ENCODE assay signal across 8 cellular contexts in genomic region chr10:64091889-64092288, GRCh38.
DNase-seq lines count a peak whose midpoint lies in the region; ATAC-seq and TF ChIP-seq lines count a peak whose summit lies in the region.

No MANE protein-coding gene starts in this region.

- H3K27me3 ChIP-seq in trophoblast cell (ENCODE audit: insufficient read depth, low read length) = no peaks in the 10 kb centered on the region

- H3K23ac ChIP-seq in trophoblast cell (ENCODE audit: low read length) = no peak overlapping the region

- WGBS in trophoblast cell (ENCODE audit: extremely low coverage, insufficient coverage, insufficient read length) = no CpG with 5 or more reads among the region's 4 CpGs

- H2AFZ ChIP-seq in trophoblast cell (ENCODE audit: insufficient read depth, low read length, poor library complexity) = no peak overlapping the region

- no peaks in the 10 kb centered on the region for H3K36me3 ChIP-seq in trophoblast cell (ENCODE audit: control insufficient read depth in 1 of 2, insufficient read depth in 2 of 2, low read length in 2 of 2)

- DNase-seq in NCI-H2171 treated with DMSO at 0.1 percent for 48 hours (lab: John Stamatoyannopoulos, UW) (peak; percentile 0), NCI-H2171 (lab: John Stamatoyannopoulos, UW) (no peak), NCI-H69 (lab: John Stamatoyannopoulos, UW) (peak; percentile 5), fibroblast of pulmonary artery (ENCODE audit: low read depth) (peak; percentile 11), retinal pigment epithelial cell (ENCODE audit: low read depth) (no peak), trophoblast cell (no peak)

- H2BK12ac ChIP-seq in trophoblast cell (ENCODE audit: low read length) = no peak overlapping the region

- H3K9ac ChIP-seq in trophoblast cell (ENCODE audit: low read length) = no peak overlapping the region

- no peak overlapping the region for H3K4me3 ChIP-seq in fibroblast of pulmonary artery (replicated peaks; ENCODE audit: low read depth, low read length)
- H3K4me3 ChIP-seq in retinal pigment epithelial cell (ENCODE audit: low read length) = no peak overlapping the region
- no peak overlapping the region for H3K4me3 ChIP-seq in trophoblast cell (ENCODE audit: low read depth, low read length)

- no peak overlapping the region for H3K4me2 ChIP-seq in trophoblast cell (ENCODE audit: low read length)

- no peaks in the 10 kb centered on the region for H3K79me2 ChIP-seq in trophoblast cell (ENCODE audit: control insufficient read depth, insufficient read depth, low read length, poor library complexity)

- no peak overlapping the region for H2BK5ac ChIP-seq in trophoblast cell (ENCODE audit: low read depth, low read length, poor library complexity)

- H4K8ac ChIP-seq in trophoblast cell (ENCODE audit: low read depth, low read length) = no peak overlapping the region

- no peak overlapping the region for H3K18ac ChIP-seq in trophoblast cell (ENCODE audit: low read length)

- ATAC-seq in GM18520 (IDR thresholded peaks at IDR 0.05; ENCODE audit: unreplicated experiment) (no peak), HG02642 (IDR thresholded peaks at IDR 0.05; ENCODE audit: poor library complexity, unreplicated experiment) (no peak)

- H2AK5ac ChIP-seq in trophoblast cell (ENCODE audit: low read length) = no peak overlapping the region

- no peaks in the 10 kb centered on the region for H3K9me3 ChIP-seq in trophoblast cell (ENCODE audit: insufficient read depth, low read depth, low read length)

- no peak overlapping the region for H2BK120ac ChIP-seq in trophoblast cell (ENCODE audit: insufficient read depth, low read length, poor library complexity)

- no peak overlapping the region for H4K12ac ChIP-seq in trophoblast cell (ENCODE audit: low read depth, low read length)

- no peak for TF ChIP-seq CTCF in fibroblast of pulmonary artery (IDR thresholded peaks at IDR 0.05; ENCODE audit: low read length, missing control alignments)
- TF ChIP-seq CTCF in retinal pigment epithelial cell (conservative IDR thresholded peaks at IDR 0.05; ENCODE audit: low read depth, low read length) = peak; percentile 58

- no peak overlapping the region for H4K91ac ChIP-seq in trophoblast cell (ENCODE audit: low read depth, low read length)

- H3K27ac ChIP-seq in trophoblast cell (ENCODE audit: low read depth, low read length) = no peak overlapping the region

- H3K4ac ChIP-seq in trophoblast cell (ENCODE audit: low read depth, low read length) = no peak overlapping the region

- no peaks in the 10 kb centered on the region for H3K4me1 ChIP-seq in trophoblast cell (ENCODE audit: control insufficient read depth in 1 of 2, insufficient read depth in 2 of 2, low read length in 2 of 2)

- no peak overlapping the region for H3K14ac ChIP-seq in trophoblast cell (ENCODE audit: low read length)

- H3K79me1 ChIP-seq in trophoblast cell (ENCODE audit: low read length) = no peaks in the 10 kb centered on the region

Comparison
In these comparisons a context has a peak if more than half of its experiments do, and no peak if none do; other contexts are left out.
1. DNase-seq: peak in NCI-H2171 treated with DMSO at 0.1 percent for 48 hours (single experiment), NCI-H69 (single experiment) and fibroblast of pulmonary artery (single experiment); none in NCI-H2171 (single experiment), retinal pigment epithelial cell (single experiment) and trophoblast cell (0 of 2).